ENCODE assay signal across 2 cellular contexts in genomic region chr12:120725151-120725658, GRCh38.
A peak's percentile ranks its signal among the peaks of the same experiment; 100 is the strongest.
TF ChIP-seq lines count a peak whose summit lies in the region.

No MANE protein-coding gene starts in this region.

TF ChIP-seq in HepG2, 621 proteins besides CTCF, POLR2A, EP300 and RAD21 (continues in another document):
- TF ChIP-seq ESRRA (CRISPR knock-in tag; IDR thresholded peaks at IDR 0.05; ENCODE audit: low read depth) (0 out of 2 replicates have a peak, but pooled peaks have one; percentile 8), ZNF558 (CRISPR knock-in tag; IDR thresholded peaks at IDR 0.05; ENCODE audit: borderline replicate concordance) (0 out of 2 replicates have a peak, but pooled peaks have one; percentile 34), ZNF235 (CRISPR knock-in tag; IDR thresholded peaks at IDR 0.05; ENCODE audit: borderline replicate concordance) (peak; percentile 7; the same call in 1 of the 2 replicates), ZBTB8A (CRISPR knock-in tag; IDR thresholded peaks at IDR 0.05; ENCODE audit: borderline replicate concordance, low read depth) (no peak), ZNF160 (CRISPR knock-in tag; IDR thresholded peaks at IDR 0.05) (no peak), NCOA1 (CRISPR knock-in tag; IDR thresholded peaks at IDR 0.05) (0 out of 2 replicates have a peak, but pooled peaks have one; percentile 9), SNRNP70 (IDR thresholded peaks at IDR 0.05; ENCODE audit: low read depth, low read length) (no peak), RXRB (CRISPR knock-in tag; IDR thresholded peaks at IDR 0.05; ENCODE audit: borderline replicate concordance) (no peak), ZNF20 (CRISPR knock-in tag; IDR thresholded peaks at IDR 0.05) (no peak), REXO4 (CRISPR knock-in tag; IDR thresholded peaks at IDR 0.05; ENCODE audit: borderline replicate concordance) (no peak), ZNF644 (CRISPR knock-in tag; IDR thresholded peaks at IDR 0.05; ENCODE audit: low read depth) (no peak), ZNF747 (CRISPR knock-in tag; IDR thresholded peaks at IDR 0.05; ENCODE audit: borderline replicate concordance) (no peak), CBX5 (CRISPR knock-in tag; IDR thresholded peaks at IDR 0.05; ENCODE audit: borderline replicate concordance) (no peak), AKAP8 (CRISPR knock-in tag; IDR thresholded peaks at IDR 0.05) (no peak), POGK (CRISPR knock-in tag; conservative IDR thresholded peaks at IDR 0.05) (0 out of 2 replicates have a peak, but pooled peaks have one; percentile 16), IKZF4 (CRISPR knock-in tag; IDR thresholded peaks at IDR 0.05; ENCODE audit: borderline replicate concordance, low read depth, not compliant biosample characterization) (no peak)
- TF ChIP-seq, protein P1, sequence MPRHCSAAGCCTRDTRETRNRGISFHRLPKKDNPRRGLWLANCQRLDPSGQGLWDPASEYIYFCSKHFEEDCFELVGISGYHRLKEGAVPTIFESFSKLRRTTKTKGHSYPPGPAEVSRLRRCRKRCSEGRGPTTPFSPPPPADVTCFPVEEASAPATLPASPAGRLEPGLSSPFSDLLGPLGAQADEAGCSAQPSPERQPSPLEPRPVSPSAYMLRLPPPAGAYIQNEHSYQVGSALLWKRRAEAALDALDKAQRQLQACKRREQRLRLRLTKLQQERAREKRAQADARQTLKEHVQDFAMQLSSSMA (CRISPR knock-in tag; IDR thresholded peaks at IDR 0.05) = no peak
- TF ChIP-seq, protein P2, sequence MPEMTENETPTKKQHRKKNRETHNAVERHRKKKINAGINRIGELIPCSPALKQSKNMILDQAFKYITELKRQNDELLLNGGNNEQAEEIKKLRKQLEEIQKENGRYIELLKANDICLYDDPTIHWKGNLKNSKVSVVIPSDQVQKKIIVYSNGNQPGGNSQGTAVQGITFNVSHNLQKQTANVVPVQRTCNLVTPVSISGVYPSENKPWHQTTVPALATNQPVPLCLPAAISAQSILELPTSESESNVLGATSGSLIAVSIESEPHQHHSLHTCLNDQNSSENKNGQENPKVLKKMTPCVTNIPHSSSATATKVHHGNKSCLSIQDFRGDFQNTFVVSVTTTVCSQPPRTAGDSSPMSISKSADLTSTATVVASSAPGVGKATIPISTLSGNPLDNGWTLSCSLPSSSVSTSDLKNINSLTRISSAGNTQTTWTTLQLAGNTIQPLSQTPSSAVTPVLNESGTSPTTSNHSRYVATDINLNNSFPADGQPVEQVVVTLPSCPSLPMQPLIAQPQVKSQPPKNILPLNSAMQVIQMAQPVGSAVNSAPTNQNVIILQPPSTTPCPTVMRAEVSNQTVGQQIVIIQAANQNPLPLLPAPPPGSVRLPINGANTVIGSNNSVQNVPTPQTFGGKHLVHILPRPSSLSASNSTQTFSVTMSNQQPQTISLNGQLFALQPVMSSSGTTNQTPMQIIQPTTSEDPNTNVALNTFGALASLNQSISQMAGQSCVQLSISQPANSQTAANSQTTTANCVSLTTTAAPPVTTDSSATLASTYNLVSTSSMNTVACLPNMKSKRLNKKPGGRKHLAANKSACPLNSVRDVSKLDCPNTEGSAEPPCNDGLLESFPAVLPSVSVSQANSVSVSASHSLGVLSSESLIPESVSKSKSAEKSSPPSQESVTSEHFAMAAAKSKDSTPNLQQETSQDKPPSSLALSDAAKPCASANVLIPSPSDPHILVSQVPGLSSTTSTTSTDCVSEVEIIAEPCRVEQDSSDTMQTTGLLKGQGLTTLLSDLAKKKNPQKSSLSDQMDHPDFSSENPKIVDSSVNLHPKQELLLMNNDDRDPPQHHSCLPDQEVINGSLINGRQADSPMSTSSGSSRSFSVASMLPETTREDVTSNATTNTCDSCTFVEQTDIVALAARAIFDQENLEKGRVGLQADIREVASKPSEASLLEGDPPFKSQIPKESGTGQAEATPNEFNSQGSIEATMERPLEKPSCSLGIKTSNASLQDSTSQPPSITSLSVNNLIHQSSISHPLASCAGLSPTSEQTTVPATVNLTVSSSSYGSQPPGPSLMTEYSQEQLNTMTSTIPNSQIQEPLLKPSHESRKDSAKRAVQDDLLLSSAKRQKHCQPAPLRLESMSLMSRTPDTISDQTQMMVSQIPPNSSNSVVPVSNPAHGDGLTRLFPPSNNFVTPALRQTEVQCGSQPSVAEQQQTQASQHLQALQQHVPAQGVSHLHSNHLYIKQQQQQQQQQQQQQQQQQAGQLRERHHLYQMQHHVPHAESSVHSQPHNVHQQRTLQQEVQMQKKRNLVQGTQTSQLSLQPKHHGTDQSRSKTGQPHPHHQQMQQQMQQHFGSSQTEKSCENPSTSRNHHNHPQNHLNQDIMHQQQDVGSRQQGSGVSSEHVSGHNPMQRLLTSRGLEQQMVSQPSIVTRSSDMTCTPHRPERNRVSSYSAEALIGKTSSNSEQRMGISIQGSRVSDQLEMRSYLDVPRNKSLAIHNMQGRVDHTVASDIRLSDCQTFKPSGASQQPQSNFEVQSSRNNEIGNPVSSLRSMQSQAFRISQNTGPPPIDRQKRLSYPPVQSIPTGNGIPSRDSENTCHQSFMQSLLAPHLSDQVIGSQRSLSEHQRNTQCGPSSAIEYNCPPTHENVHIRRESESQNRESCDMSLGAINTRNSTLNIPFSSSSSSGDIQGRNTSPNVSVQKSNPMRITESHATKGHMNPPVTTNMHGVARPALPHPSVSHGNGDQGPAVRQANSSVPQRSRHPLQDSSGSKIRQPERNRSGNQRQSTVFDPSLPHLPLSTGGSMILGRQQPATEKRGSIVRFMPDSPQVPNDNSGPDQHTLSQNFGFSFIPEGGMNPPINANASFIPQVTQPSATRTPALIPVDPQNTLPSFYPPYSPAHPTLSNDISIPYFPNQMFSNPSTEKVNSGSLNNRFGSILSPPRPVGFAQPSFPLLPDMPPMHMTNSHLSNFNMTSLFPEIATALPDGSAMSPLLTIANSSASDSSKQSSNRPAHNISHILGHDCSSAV (CRISPR knock-in tag; IDR thresholded peaks at IDR 0.05; ENCODE audit: borderline replicate concordance) = 0 out of 2 replicates have a peak, but pooled peaks have one; percentile 53

TF ChIP-seq in HEK293T, 16 proteins besides CTCF, POLR2A, EP300 and RAD21:
- TF ChIP-seq NFRKB (IDR thresholded peaks at IDR 0.05) = no peak
- no peak for TF ChIP-seq ELF4 (IDR thresholded peaks at IDR 0.05)
- no peak for TF ChIP-seq BHLHE40 (IDR thresholded peaks at IDR 0.05; ENCODE audit: borderline replicate concordance)
- TF ChIP-seq FOXA1 (IDR thresholded peaks at IDR 0.05) = no peak
- TF ChIP-seq, protein P3, sequence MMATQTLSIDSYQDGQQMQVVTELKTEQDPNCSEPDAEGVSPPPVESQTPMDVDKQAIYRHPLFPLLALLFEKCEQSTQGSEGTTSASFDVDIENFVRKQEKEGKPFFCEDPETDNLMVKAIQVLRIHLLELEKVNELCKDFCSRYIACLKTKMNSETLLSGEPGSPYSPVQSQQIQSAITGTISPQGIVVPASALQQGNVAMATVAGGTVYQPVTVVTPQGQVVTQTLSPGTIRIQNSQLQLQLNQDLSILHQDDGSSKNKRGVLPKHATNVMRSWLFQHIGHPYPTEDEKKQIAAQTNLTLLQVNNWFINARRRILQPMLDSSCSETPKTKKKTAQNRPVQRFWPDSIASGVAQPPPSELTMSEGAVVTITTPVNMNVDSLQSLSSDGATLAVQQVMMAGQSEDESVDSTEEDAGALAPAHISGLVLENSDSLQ (IDR thresholded peaks at IDR 0.05) = no peak
- TF ChIP-seq FOXM1 (IDR thresholded peaks at IDR 0.05; ENCODE audit: borderline replicate concordance) = no peak
